ENCODE assay signal across 11 cellular contexts in the genomic region with DNA sequence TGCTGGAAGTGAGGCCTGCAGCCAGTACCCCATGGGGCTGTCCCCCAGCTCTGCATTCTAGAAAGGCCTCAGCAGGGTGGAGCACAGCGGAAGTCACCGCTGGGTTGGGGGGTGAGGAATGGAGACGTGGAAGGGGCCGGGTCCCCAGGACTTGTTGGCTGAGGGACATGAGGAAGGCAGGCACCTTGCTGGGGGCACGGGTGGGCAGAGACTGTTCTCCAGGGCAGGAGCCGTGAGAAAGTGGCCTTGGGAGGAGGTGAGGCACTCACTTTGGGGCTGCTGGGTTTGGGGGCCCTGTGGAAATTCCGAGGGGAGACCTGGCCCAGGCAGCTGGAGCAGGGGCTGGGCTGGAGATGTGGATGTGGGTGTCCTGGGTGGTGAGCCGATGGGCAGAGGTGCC. TPM values are rescaled to one million over a fixed set of nuclear protein-coding genes. Genes with fewer than 3 reads are reported as not detected.
DNase-seq lines count a peak whose midpoint lies in the region; ATAC-seq and TF ChIP-seq lines count a peak whose summit lies in the region.
"Had no signal": no experiment of that assay in that cellular context is flagged by ENCODE, and none has a peak within 500 bp of the region (broad histone marks: within the 10 kb centered on the region; RNA-seq: fewer than 3 reads in every experiment).

No MANE protein-coding gene starts in this region.

- no peak for ATAC-seq in body of pancreas
- ATAC-seq in naive thymus-derived CD4-positive, alpha-beta T cell, result no peak
- ATAC-seq in HG02981 (IDR thresholded peaks at IDR 0.05; ENCODE audit: unreplicated experiment), result no peak
- ATAC-seq in HG03354 (IDR thresholded peaks at IDR 0.05; ENCODE audit: poor library complexity, severe bottlenecking, unreplicated experiment), result no peak
- ATAC-seq: SK-N-SH treated with all-trans-retinoic acid at 6 μM for 48 hours had no signal

- POLR2A ChIA-PET in CD8-positive, alpha-beta memory T cell (lab: Charles Lee), result interaction anchor here (0.9 kb wide), 1 partner anchor 74 kb away, joined by 3 read pairs; no protein-coding TSS in a partner anchor
- POLR2A ChIA-PET in naive thymus-derived CD4-positive, alpha-beta T cell (lab: Charles Lee), result interaction anchor here (1.3 kb wide), 1 partner anchor 8 kb away, joined by 6 read pairs; no protein-coding TSS in a partner anchor

- DNase-seq in CD14-positive monocyte (ENCODE audit: low spot score) (no peak), body of pancreas (no peak), OCI-M2 (lab: John Stamatoyannopoulos, UW; ENCODE audit: unreplicated experiment) (no peak)
- DNase-seq in CD8-positive, alpha-beta memory T cell, result no peak
- DNase-seq in naive thymus-derived CD4-positive, alpha-beta T cell, result no peak
- DNase-seq: islet precursor cell, NCI-H1092 had no signal

- peak overlapping the region; percentile 18 for H3K27ac ChIP-seq in CD8-positive, alpha-beta memory T cell (ENCODE audit: low read depth, low read length)
- peak overlapping the region; percentile 94 to 98 (median 96) for H3K27ac ChIP-seq in body of pancreas
- H3K27ac ChIP-seq in naive thymus-derived CD4-positive, alpha-beta T cell (ENCODE audit: low read depth, low read length), result peak overlapping the region; percentile 41

- no peak for TF ChIP-seq POLR2A in body of pancreas (IDR thresholded peaks at IDR 0.05)

- H3K27ac Mint-ChIP-seq in CD14-positive monocyte, result peak overlapping the region; percentile 93 to 100 (median 99)
- peak overlapping the region in 6 of 8 donors; percentile 94 to 98 (median 96) for H3K27ac Mint-ChIP-seq in CD8-positive, alpha-beta memory T cell
- H3K27ac Mint-ChIP-seq in naive thymus-derived CD4-positive, alpha-beta T cell, result peak overlapping the region in 8 of 9 donors; percentile 34 to 96 (median 92)

- peak overlapping the region; percentile 63 to 92 for H3K4me3 Mint-ChIP-seq in CD14-positive monocyte
- peak overlapping the region; percentile 50 to 86 (median 74) for H3K4me3 Mint-ChIP-seq in CD8-positive, alpha-beta memory T cell
- peak overlapping the region; percentile 30 to 90 (median 82) for H3K4me3 Mint-ChIP-seq in naive thymus-derived CD4-positive, alpha-beta T cell

- H3K4me3 ChIP-seq in CD8-positive, alpha-beta memory T cell (ENCODE audit: low read length), result peak overlapping the region; percentile 37
- H3K4me3 ChIP-seq in body of pancreas, result no peak overlapping the region
- H3K4me3 ChIP-seq in naive thymus-derived CD4-positive, alpha-beta T cell (ENCODE audit: low read length), result peak overlapping the region; percentile 43

- H3K9me3 Mint-ChIP-seq in CD14-positive monocyte, result no peaks in the 10 kb centered on the region
- H3K9me3 Mint-ChIP-seq in CD8-positive, alpha-beta memory T cell, result no peaks in the 10 kb centered on the region
- H3K9me3 Mint-ChIP-seq in naive thymus-derived CD4-positive, alpha-beta T cell, result no peaks in the 10 kb centered on the region

- TF ChIP-seq CTCF in CD14-positive monocyte (IDR thresholded peaks at IDR 0.05), result no peak
- no peak for TF ChIP-seq CTCF in body of pancreas (IDR thresholded peaks at IDR 0.05)

- H3K36me3 ChIP-seq in CD8-positive, alpha-beta memory T cell (ENCODE audit: insufficient read depth, low read length), result no peaks in the 10 kb centered on the region
- H3K36me3 ChIP-seq in body of pancreas (replicated peaks in 1 of 2; ENCODE audit: insufficient read depth in 1 of 2, low read depth in 2 of 2), result no peaks in the 10 kb centered on the region
- H3K36me3 ChIP-seq in naive thymus-derived CD4-positive, alpha-beta T cell (ENCODE audit: control insufficient read depth in 2 of 3, insufficient read depth in 3 of 3, low read length in 3 of 3), result no peaks in the 10 kb centered on the region

- peaks cover 78% of the 10 kb centered on the region for H3K4me1 Mint-ChIP-seq in CD14-positive monocyte
- H3K4me1 Mint-ChIP-seq in CD8-positive, alpha-beta memory T cell, result peaks cover 43 to 75% (median 48%) of the 10 kb centered on the region in 3 donors
- H3K4me1 Mint-ChIP-seq in naive thymus-derived CD4-positive, alpha-beta T cell, result peaks cover 34 to 63% (median 57%) of the 10 kb centered on the region in 7 donors

- H3K4me1 ChIP-seq in CD8-positive, alpha-beta memory T cell (ENCODE audit: insufficient read depth, low read length), result peaks cover 50% of the 10 kb centered on the region
- H3K4me1 ChIP-seq in body of pancreas, result peaks cover 69% of the 10 kb centered on the region
- peaks cover 36 to 48% of the 10 kb centered on the region in 2 donors for H3K4me1 ChIP-seq in naive thymus-derived CD4-positive, alpha-beta T cell (ENCODE audit: control insufficient read depth in 2 of 2, insufficient read depth in 2 of 2, low read length in 2 of 2)

- intact Hi-C loops in CD14-positive monocyte (cut with micrococcal nuclease) (loop anchor here in 1 of 2 donors (1.0 to 5.0 kb wide), 3 partner anchors 10 to 74 kb away; a partner anchor contains a TSS), body of pancreas (cut with DNase I) (no loop called here)
- intact Hi-C loops in naive thymus-derived CD4-positive, alpha-beta T cell (cut with micrococcal nuclease), result loop anchor here (1.0 kb wide), 1 partner anchor 10 kb away; a partner anchor contains a TSS

- CTCF ChIA-PET in CD8-positive, alpha-beta memory T cell (lab: Charles Lee), result interaction anchor here (1.6 kb wide), 1 partner anchor 308 kb away, joined by 3 read pairs; no protein-coding TSS in a partner anchor
- CTCF ChIA-PET in naive thymus-derived CD4-positive, alpha-beta T cell (lab: Charles Lee), result no interaction called here

- H3K9me3 ChIP-seq in CD8-positive, alpha-beta memory T cell (ENCODE audit: low read length), result no peaks in the 10 kb centered on the region
- H3K9me3 ChIP-seq in body of pancreas, result no peaks in the 10 kb centered on the region
- H3K9me3 ChIP-seq in naive thymus-derived CD4-positive, alpha-beta T cell (ENCODE audit: control insufficient read depth in 2 of 3, low read length in 3 of 3), result no peaks in the 10 kb centered on the region

- no peaks in the 10 kb centered on the region for H3K27me3 ChIP-seq in CD8-positive, alpha-beta memory T cell (ENCODE audit: insufficient read depth, low read length, poor library complexity, severe bottlenecking)
- H3K27me3 ChIP-seq in body of pancreas, result no peaks in the 10 kb centered on the region
- no peaks in the 10 kb centered on the region for H3K27me3 ChIP-seq in naive thymus-derived CD4-positive, alpha-beta T cell (ENCODE audit: control insufficient read depth in 2 of 2, insufficient read depth in 2 of 2, low read length in 2 of 2)

- WGBS in body of pancreas, 2 donors, result 75 to 82% methylated on average over 8 of the region's 8 CpGs

- peaks cover 0 to 1% (median 0%) of the 10 kb centered on the region in 3 donors for H3K27me3 Mint-ChIP-seq in CD14-positive monocyte (ENCODE audit: low read depth in 3 of 3)
- H3K27me3 Mint-ChIP-seq in CD8-positive, alpha-beta memory T cell, result peaks cover 0 to 1% of the 10 kb centered on the region in 2 donors
- peaks cover 0 to 6% (median 0%) of the 10 kb centered on the region in 5 donors for H3K27me3 Mint-ChIP-seq in naive thymus-derived CD4-positive, alpha-beta T cell

- H3K36me3 Mint-ChIP-seq in CD14-positive monocyte, result peaks cover 16 to 19% of the 10 kb centered on the region in 2 donors
- H3K36me3 Mint-ChIP-seq in CD8-positive, alpha-beta memory T cell, result no peaks in the 10 kb centered on the region
- no peaks in the 10 kb centered on the region for H3K36me3 Mint-ChIP-seq in naive thymus-derived CD4-positive, alpha-beta T cell

RNA-seq across cellular contexts. Expression of a gene that starts 5.0 kb away (rescaled TPM):
- 10 to 100 TPM; 11.4 to 11.7 TPM for polyA plus RNA-seq in CD14-positive monocyte
- under 1 TPM in 1 of 2 experiments, not detected in 1; 0.33 TPM for total RNA-seq in CD8-positive, alpha-beta memory T cell
- polyA plus RNA-seq in CD8-positive, alpha-beta memory T cell, result not detected
- total RNA-seq in body of pancreas, result 1 to 10 TPM; 3.4 to 3.6 TPM
- 1 to 10 TPM in 1 of 5 experiments, under 1 TPM in 1, not detected in 3; 0.61 to 8.8 TPM for total RNA-seq in naive thymus-derived CD4-positive, alpha-beta T cell
- under 1 TPM in 1 of 2 donors, not detected in 1; 0.46 TPM for polyA plus RNA-seq in naive thymus-derived CD4-positive, alpha-beta T cell
- total RNA-seq: sciatic nerve had no signal

RNA-seq across cellular contexts. Expression of a gene that starts 9.0 kb away (rescaled TPM):
- not detected for polyA plus RNA-seq in CD14-positive monocyte
- total RNA-seq in CD8-positive, alpha-beta memory T cell, result not detected
- not detected for polyA plus RNA-seq in CD8-positive, alpha-beta memory T cell
- total RNA-seq in body of pancreas, result 10 to 100 TPM in 1 of 2 donors, 1 to 10 TPM in 1; 6.0 to 32.6 TPM
- not detected for total RNA-seq in naive thymus-derived CD4-positive, alpha-beta T cell
- polyA plus RNA-seq in naive thymus-derived CD4-positive, alpha-beta T cell, result not detected

RNA-seq across cellular contexts. Expression of a gene that starts 9.1 kb away (rescaled TPM):
- polyA plus RNA-seq in CD14-positive monocyte, result 100 to 1,000 TPM; 542 to 646 TPM
- total RNA-seq in CD8-positive, alpha-beta memory T cell, result 100 to 1,000 TPM; 226 to 230 TPM
- 496 TPM for polyA plus RNA-seq in CD8-positive, alpha-beta memory T cell
- 10 to 100 TPM in 1 of 2 donors, 1 to 10 TPM in 1; 9.9 to 11.5 TPM for total RNA-seq in body of pancreas
- 100 to 1,000 TPM; 248 to 578 (median 289) TPM for total RNA-seq in naive thymus-derived CD4-positive, alpha-beta T cell
- polyA plus RNA-seq in naive thymus-derived CD4-positive, alpha-beta T cell, result 100 to 1,000 TPM; 295 to 394 TPM

RNA-seq across cellular contexts. Expression of a gene that starts 47.9 kb away (rescaled TPM):
- polyA plus RNA-seq in CD14-positive monocyte, result not detected
- total RNA-seq in CD8-positive, alpha-beta memory T cell, result not detected
- 0.17 TPM for polyA plus RNA-seq in CD8-positive, alpha-beta memory T cell
- total RNA-seq in body of pancreas, result not detected
- under 1 TPM in 2 of 5 experiments, not detected in 3; 0.07 to 0.10 TPM for total RNA-seq in naive thymus-derived CD4-positive, alpha-beta T cell
- polyA plus RNA-seq in naive thymus-derived CD4-positive, alpha-beta T cell, result under 1 TPM in 1 of 2 donors, not detected in 1; 0.17 TPM
- total RNA-seq: sciatic nerve had no signal

Comparison
In these comparisons a context has a peak if more than half of its experiments do, and no peak if none do; other contexts are left out.
1. H3K27ac ChIP-seq: peak in every context shown above with its lines; median percentile 96 in body of pancreas; 41 in naive thymus-derived CD4-positive, alpha-beta T cell; 18 in CD8-positive, alpha-beta memory T cell.
2. H3K4me3 ChIP-seq: peak in CD8-positive, alpha-beta memory T cell (single experiment) and naive thymus-derived CD4-positive, alpha-beta T cell (single experiment); none in body of pancreas (0 of 2).
3. RNA of a gene that starts 9.0 kb away (total RNA-seq): 6.0 to 32.6 TPM in body of pancreas; not detected in CD8-positive, alpha-beta memory T cell and not detected in naive thymus-derived CD4-positive, alpha-beta T cell; every median in the first group is over 4 times any median in the second.
4. RNA of a gene that starts 9.1 kb away (total RNA-seq): 248 to 578 TPM in naive thymus-derived CD4-positive, alpha-beta T cell and 226 to 230 TPM in CD8-positive, alpha-beta memory T cell; 9.9 to 11.5 TPM in body of pancreas; every median in the first group is over 10 times any median in the second.
5. Peak in every context shown above with its lines, with median percentiles within 50 percentile points of each other: H3K27ac Mint-ChIP-seq and H3K4me3 Mint-ChIP-seq.